In the genomic region with DNA sequence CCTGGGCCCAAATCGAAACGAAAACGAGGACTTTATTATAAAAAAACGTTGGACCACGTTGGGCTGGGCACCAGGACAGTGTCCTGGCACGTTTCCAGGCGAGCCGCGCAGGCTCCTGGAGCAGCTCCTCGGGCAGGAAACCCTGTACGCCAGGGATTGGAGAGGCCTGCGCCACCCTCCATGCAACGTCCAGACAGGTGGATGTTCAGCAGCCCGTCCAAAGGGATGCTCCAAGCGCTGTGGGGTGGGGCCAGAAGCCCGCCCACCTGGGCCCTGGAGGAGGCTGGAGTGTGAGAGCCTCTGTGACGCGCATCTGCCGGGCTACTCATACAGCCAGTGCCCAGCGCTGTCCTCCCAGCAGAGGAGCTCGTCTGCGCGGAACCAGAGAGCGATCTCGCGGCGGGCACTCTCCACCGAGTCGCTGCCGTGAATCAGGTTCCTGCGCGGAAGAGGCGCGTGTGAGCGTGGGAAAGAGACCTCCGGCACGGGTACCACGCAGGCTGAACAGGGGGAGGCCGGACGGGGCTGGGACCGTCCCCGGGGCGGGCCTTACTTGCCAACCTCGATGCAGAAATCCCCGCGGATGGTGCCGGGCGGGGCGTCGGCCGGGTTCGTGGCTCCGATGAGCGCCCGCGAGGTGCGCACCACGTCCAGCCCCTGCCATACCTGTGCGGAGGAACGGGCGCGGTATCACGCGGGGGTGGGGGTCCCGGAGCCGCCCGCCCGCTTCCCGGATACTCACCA, we compare ENCODE assay signal across 1 cellular context.
TF ChIP-seq lines count a peak whose summit lies in the region.

No MANE protein-coding gene starts in this region.

TF ChIP-seq in PFSK-1, 5 proteins besides CTCF, POLR2A, EP300 and RAD21:
- TF ChIP-seq, protein P1, sequence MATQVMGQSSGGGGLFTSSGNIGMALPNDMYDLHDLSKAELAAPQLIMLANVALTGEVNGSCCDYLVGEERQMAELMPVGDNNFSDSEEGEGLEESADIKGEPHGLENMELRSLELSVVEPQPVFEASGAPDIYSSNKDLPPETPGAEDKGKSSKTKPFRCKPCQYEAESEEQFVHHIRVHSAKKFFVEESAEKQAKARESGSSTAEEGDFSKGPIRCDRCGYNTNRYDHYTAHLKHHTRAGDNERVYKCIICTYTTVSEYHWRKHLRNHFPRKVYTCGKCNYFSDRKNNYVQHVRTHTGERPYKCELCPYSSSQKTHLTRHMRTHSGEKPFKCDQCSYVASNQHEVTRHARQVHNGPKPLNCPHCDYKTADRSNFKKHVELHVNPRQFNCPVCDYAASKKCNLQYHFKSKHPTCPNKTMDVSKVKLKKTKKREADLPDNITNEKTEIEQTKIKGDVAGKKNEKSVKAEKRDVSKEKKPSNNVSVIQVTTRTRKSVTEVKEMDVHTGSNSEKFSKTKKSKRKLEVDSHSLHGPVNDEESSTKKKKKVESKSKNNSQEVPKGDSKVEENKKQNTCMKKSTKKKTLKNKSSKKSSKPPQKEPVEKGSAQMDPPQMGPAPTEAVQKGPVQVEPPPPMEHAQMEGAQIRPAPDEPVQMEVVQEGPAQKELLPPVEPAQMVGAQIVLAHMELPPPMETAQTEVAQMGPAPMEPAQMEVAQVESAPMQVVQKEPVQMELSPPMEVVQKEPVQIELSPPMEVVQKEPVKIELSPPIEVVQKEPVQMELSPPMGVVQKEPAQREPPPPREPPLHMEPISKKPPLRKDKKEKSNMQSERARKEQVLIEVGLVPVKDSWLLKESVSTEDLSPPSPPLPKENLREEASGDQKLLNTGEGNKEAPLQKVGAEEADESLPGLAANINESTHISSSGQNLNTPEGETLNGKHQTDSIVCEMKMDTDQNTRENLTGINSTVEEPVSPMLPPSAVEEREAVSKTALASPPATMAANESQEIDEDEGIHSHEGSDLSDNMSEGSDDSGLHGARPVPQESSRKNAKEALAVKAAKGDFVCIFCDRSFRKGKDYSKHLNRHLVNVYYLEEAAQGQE (IDR thresholded peaks at IDR 0.05; ENCODE audit: insufficient read depth in 1 of 2, low read depth in 2 of 2, low read length in 2 of 2) = no peak
- TF ChIP-seq SIN3A (IDR thresholded peaks at IDR 0.05; ENCODE audit: borderline replicate concordance, insufficient read depth, low read length) = no peak; the same call in 1 of the 2 replicates
- TF ChIP-seq POLR2AphosphoS5 (IDR thresholded peaks at IDR 0.05; ENCODE audit: low read depth, low read length) = peak; percentile 78
- TF ChIP-seq FOXP2 (optimal IDR thresholded peaks at IDR 0.05; ENCODE audit: borderline replicate concordance, extremely low read depth, extremely low read length, insufficient read depth) = no peak
- no peak for TF ChIP-seq TAF1 (IDR thresholded peaks at IDR 0.05; ENCODE audit: borderline replicate concordance, insufficient read depth, low read length)
